Comparison of ENCODE assay signal across 10 cellular contexts in genomic region chr1:21914880-21915640, GRCh38. TPM values are rescaled to one million over a fixed set of nuclear protein-coding genes. Genes with fewer than 3 reads are reported as not detected.
DNase-seq lines count a peak whose midpoint lies in the region; ATAC-seq and TF ChIP-seq lines count a peak whose summit lies in the region.
"Had no signal": no experiment of that assay in that cellular context is flagged by ENCODE, and none has a peak within 500 bp of the region (broad histone marks: within the 10 kb centered on the region; RNA-seq: fewer than 3 reads in every experiment).

No MANE protein-coding gene starts in this region.

- peaks cover 29% of the 10 kb centered on the region for H3K79me2 ChIP-seq in mammary epithelial cell (ENCODE audit: insufficient read depth, low read length)

- WGBS in mammary epithelial cell (ENCODE audit: low coverage, missing lambda C conversion rate): 34% methylated on average over 11 of the region's 21 CpGs

- H3K27me3 Mint-ChIP-seq in chondrocyte (ENCODE audit: low read depth): no peaks in the 10 kb centered on the region
- no peaks in the 10 kb centered on the region for H3K27me3 Mint-ChIP-seq in stimulated activated naive CD8-positive, alpha-beta T cell treated with anti-CD3 and anti-CD28 coated beads, Interleukin-15, amount 100 ng/mL, for 72 hours

- peaks cover 8% of the 10 kb centered on the region for H3K36me3 Mint-ChIP-seq in chondrocyte (ENCODE audit: low read depth)

- H3K36me3 ChIP-seq in breast epithelium (no peaks in the 10 kb centered on the region), mammary epithelial cell (ENCODE audit: insufficient read depth, low read length) (peaks cover 4% of the 10 kb centered on the region), mucosa of stomach (ENCODE audit: control insufficient read depth, insufficient read depth, low read length) (no peaks in the 10 kb centered on the region)

- no peaks in the 10 kb centered on the region for H3K27me3 ChIP-seq in breast epithelium
- H3K27me3 ChIP-seq in mammary epithelial cell (ENCODE audit: insufficient read depth, low read length): no peaks in the 10 kb centered on the region
- no peaks in the 10 kb centered on the region for H3K27me3 ChIP-seq in mucosa of stomach (ENCODE audit: control insufficient read depth, insufficient read depth, low read length)

- no peaks in the 10 kb centered on the region for H3K9me3 Mint-ChIP-seq in chondrocyte (ENCODE audit: low read depth)
- H3K9me3 Mint-ChIP-seq in stimulated activated naive CD8-positive, alpha-beta T cell treated with anti-CD3 and anti-CD28 coated beads, Interleukin-15, amount 100 ng/mL, for 72 hours: no peaks in the 10 kb centered on the region

- H3K4me2 ChIP-seq in mammary epithelial cell (ENCODE audit: insufficient read depth, low read depth, low read length): no peak overlapping the region

- TF ChIP-seq CTCF in breast epithelium (IDR thresholded peaks at IDR 0.05) (no peak), mammary epithelial cell (conservative IDR thresholded peaks at IDR 0.05 in 1 of 2, IDR thresholded peaks at IDR 0.05 in 1 of 2; ENCODE audit: extremely low read depth in 1 of 2, insufficient read depth in 1 of 2, low read depth in 1 of 2, low read length in 2 of 2) (no peak), chondrocyte (IDR thresholded peaks at IDR 0.05) (no peak)

- peaks cover 2% of the 10 kb centered on the region for H4K20me1 ChIP-seq in mammary epithelial cell (ENCODE audit: insufficient read depth, low read length)

- CTCF ChIA-PET in mammary epithelial cell (lab: Charles Lee; ENCODE audit: low non-redundant PET): no interaction called here

- peak overlapping the region; percentile 99 for H3K27ac Mint-ChIP-seq in chondrocyte (ENCODE audit: unreplicated experiment)
- H3K27ac Mint-ChIP-seq in stimulated activated naive CD8-positive, alpha-beta T cell treated with anti-CD3 and anti-CD28 coated beads, Interleukin-15, amount 100 ng/mL, for 72 hours: peak overlapping the region in 1 of 2 donors; percentile 63

- H3K4me1 Mint-ChIP-seq in chondrocyte (ENCODE audit: low read depth): peaks cover 79% of the 10 kb centered on the region
- H3K4me1 Mint-ChIP-seq in stimulated activated naive CD8-positive, alpha-beta T cell treated with anti-CD3 and anti-CD28 coated beads, Interleukin-15, amount 100 ng/mL, for 72 hours: peaks cover 43% of the 10 kb centered on the region

- in situ Hi-C loops in mammary epithelial cell (cut with MboI; ENCODE audit: low sequenced_read_pairs in 2 of 2): no loop called here

- H3K9ac ChIP-seq in mammary epithelial cell (ENCODE audit: insufficient read depth, low read length): no peak overlapping the region
- H3K9ac ChIP-seq in mucosa of stomach (ENCODE audit: low read length): peak overlapping the region; percentile 42

- no peak for TF ChIP-seq POLR2A in breast epithelium (IDR thresholded peaks at IDR 0.05)

- H3K9me3 ChIP-seq in breast epithelium (no peaks in the 10 kb centered on the region), mammary epithelial cell (replicated peaks; ENCODE audit: insufficient read depth, low read length) (no peaks in the 10 kb centered on the region), mucosa of stomach (ENCODE audit: control insufficient read depth, low read length) (no peaks in the 10 kb centered on the region)

- BruUV-seq in mammary epithelial cell (replicated peaks; lab: Mats Ljungman, UMichigan): no TSS peak

- H3K4me3 ChIP-seq in breast epithelium: no peak overlapping the region
- H3K4me3 ChIP-seq in mammary epithelial cell (replicated peaks in 1 of 3; ENCODE audit: insufficient read depth in 1 of 3, low read depth in 2 of 3, low read length in 3 of 3): no peak overlapping the region
- no peak overlapping the region for H3K4me3 ChIP-seq in mucosa of stomach (ENCODE audit: low read length)

- no peak for ATAC-seq in HG02759 (IDR thresholded peaks at IDR 0.05; ENCODE audit: unreplicated experiment)
- ATAC-seq in stimulated activated naive CD8-positive, alpha-beta T cell treated with anti-CD3 and anti-CD28 coated beads, Interleukin-15, amount 100 ng/mL, for 72 hours: no peak
- ATAC-seq: HCT116 had no signal

- no peak for DNase-seq in breast epithelium (ENCODE audit: low spot score in 2 of 2)
- no peak for DNase-seq in mammary epithelial cell
- DNase-seq in chondrocyte (ENCODE audit: low spot score): no peak
- DNase-seq in globus pallidus (ENCODE audit: low spot score): no peak
- no peak for DNase-seq in HuH-7 (ENCODE audit: low spot score)
- DNase-seq in stimulated activated naive CD8-positive, alpha-beta T cell treated with anti-CD3 and anti-CD28 coated beads, Interleukin-15, amount 100 ng/mL, for 72 hours: no peak
- DNase-seq: activated CD8-positive, alpha-beta memory T cell treated with anti-CD3 and anti-CD28 coated beads for 24 hours had no signal

- H3K4me1 ChIP-seq in breast epithelium (peaks cover 15 to 27% of the 10 kb centered on the region in 2 donors), mammary epithelial cell (ENCODE audit: insufficient read depth, low read length) (peaks cover 23% of the 10 kb centered on the region), mucosa of stomach (ENCODE audit: control insufficient read depth, insufficient read depth, low read length) (peaks cover 87% of the 10 kb centered on the region)

- H3K4me3 Mint-ChIP-seq in chondrocyte (ENCODE audit: unreplicated experiment): no peak overlapping the region
- H3K4me3 Mint-ChIP-seq in stimulated activated naive CD8-positive, alpha-beta T cell treated with anti-CD3 and anti-CD28 coated beads, Interleukin-15, amount 100 ng/mL, for 72 hours: no peak overlapping the region

- H2AFZ ChIP-seq in mammary epithelial cell (ENCODE audit: low read depth, low read length): no peak overlapping the region

- H3K27ac ChIP-seq in breast epithelium: peak overlapping the region; percentile 88 to 92
- no peak overlapping the region for H3K27ac ChIP-seq in mammary epithelial cell (ENCODE audit: insufficient read depth, low read depth, low read length)

- dilution Hi-C loops in mammary epithelial cell (cut with HindIII; ENCODE audit: low sequenced_read_pairs): no loop called here

- intact Hi-C loops in breast epithelium (cut with DNase I; ENCODE audit: low total_unique reads): no loop called here
- intact Hi-C loops in mammary epithelial cell (cut with micrococcal nuclease): no loop called here

RNA-seq across cellular contexts. Expression of gene HSPG2, which starts 22.1 kb away (rescaled TPM):
- total RNA-seq in breast epithelium (100 to 1,000 TPM in 1 of 3 donors, 10 to 100 TPM in 2; 48.3 to 219 (median 95.0) TPM), mammary epithelial cell (100 to 1,000 TPM; 187 to 207 TPM), chondrocyte (348 to 488 TPM (median 481 TPM) in 3 replicates)
- 23.9 TPM for polyA plus RNA-seq in mammary epithelial cell
- polyA minus RNA-seq in mammary epithelial cell: 121 TPM
